1 cellular context compared by ENCODE assay signal in genomic region chr12:125092872-125093680, GRCh38.
TF ChIP-seq lines count a peak whose summit lies in the region.

No MANE protein-coding gene starts in this region.

TF ChIP-seq in GM23338, 12 proteins besides CTCF, POLR2A, EP300 and RAD21 (continued from another document):
- TF ChIP-seq ETS1 (IDR thresholded peaks at IDR 0.05) (no peak), REST (IDR thresholded peaks at IDR 0.05; ENCODE audit: unreplicated experiment) (no peak), ZNF114 (CRISPR knock-in tag; IDR thresholded peaks at IDR 0.05) (no peak)
TF ChIP-seq in GM23338: peak in this region for 0.
